8 cellular contexts compared by ENCODE assay signal in the genomic region with DNA sequence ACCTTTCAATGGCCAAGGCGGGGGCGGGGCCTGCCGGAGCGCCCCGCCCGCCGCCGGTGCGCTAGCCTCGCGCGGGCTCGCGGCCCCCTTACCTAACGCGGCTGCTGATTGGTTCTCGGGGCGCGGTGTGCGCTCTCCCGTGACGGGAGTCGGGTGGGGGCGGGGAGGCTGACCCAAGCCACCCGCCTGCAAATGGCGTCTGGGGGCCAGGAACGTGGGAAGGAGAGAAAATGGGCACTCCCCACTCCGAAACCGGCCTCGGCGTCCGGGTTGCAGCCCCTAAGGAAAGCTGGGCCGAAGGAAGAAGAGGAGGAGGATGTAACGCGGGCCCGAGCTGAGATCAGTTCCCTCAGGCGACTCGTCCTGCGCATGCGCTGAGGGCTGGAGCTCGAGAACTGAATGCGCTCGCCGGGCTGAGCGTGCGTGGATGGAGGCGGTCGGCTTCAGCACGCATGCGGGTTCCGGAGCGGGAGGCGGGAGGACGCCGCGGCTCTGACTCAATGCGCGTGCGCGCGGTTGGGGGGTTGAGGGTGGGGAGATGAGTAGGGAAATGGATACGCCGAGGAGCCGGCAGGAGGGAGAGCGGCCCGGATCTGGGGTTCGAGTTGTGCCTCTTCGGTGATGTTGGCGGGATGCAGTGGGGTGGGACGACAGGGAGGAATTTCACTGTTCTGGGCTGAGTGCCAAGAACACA. TPM values are rescaled to one million over a fixed set of nuclear protein-coding genes. Genes with fewer than 3 reads are reported as not detected.
DNase-seq lines count a peak whose midpoint lies in the region; ATAC-seq, FAIRE-seq and TF ChIP-seq lines count a peak whose summit lies in the region.

A gene with protein sequence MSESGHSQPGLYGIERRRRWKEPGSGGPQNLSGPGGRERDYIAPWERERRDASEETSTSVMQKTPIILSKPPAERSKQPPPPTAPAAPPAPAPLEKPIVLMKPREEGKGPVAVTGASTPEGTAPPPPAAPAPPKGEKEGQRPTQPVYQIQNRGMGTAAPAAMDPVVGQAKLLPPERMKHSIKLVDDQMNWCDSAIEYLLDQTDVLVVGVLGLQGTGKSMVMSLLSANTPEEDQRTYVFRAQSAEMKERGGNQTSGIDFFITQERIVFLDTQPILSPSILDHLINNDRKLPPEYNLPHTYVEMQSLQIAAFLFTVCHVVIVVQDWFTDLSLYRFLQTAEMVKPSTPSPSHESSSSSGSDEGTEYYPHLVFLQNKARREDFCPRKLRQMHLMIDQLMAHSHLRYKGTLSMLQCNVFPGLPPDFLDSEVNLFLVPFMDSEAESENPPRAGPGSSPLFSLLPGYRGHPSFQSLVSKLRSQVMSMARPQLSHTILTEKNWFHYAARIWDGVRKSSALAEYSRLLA (minus strand): TSS at position 401 of the 694 bp plus-strand sequence. CDS start 4,221 bp downstream, outside the sequence.

- ATAC-seq in HG02852 (IDR thresholded peaks at IDR 0.05; ENCODE audit: unreplicated experiment) (peak; percentile 48), T-cell (replicated peaks in 1 of 4) (peak; percentile 85 to 90 (median 88)), heart left ventricle (peak; percentile 92 to 96 (median 94))

- peaks cover 16% of the 10 kb centered on the region for H3K36me3 Mint-ChIP-seq in T-cell

- H3K36me3 ChIP-seq in heart left ventricle = peaks cover 0 to 25% (median 17%) of the 10 kb centered on the region in 9 donors
- H3K36me3 ChIP-seq in transverse colon = peaks cover 0 to 9% (median 4%) of the 10 kb centered on the region in 4 donors

- FAIRE-seq in GM12892 (lab: Jason Lieb, UNC) = peak; percentile 94

- TF ChIP-seq CTCF in heart left ventricle (IDR thresholded peaks at IDR 0.05) (no peak), transverse colon (IDR thresholded peaks at IDR 0.05) (no peak)

- peak within 1 kb of the TSS; percentile 96 for H3K27ac ChIP-seq in adipose tissue (ENCODE audit: low read depth, low read length)
- peak within 1 kb of the TSS; percentile 95 to 100 (median 98) for H3K27ac ChIP-seq in heart left ventricle
- H3K27ac ChIP-seq in transverse colon = peak within 1 kb of the TSS; percentile 97 to 99 (median 98)

- in situ Hi-C loops in transverse colon (cut with MboI; ENCODE audit: low pct_ligation_motif_present in 1 of 4, low pct_unique_long_range_greater_than_20kb in 1 of 4, low sequenced_read_pairs in 3 of 4) = no loop called here

- H3K9me3 Mint-ChIP-seq in T-cell = no peaks in the 10 kb centered on the region

- CTCF ChIA-PET in T-cell (lab: Charles Lee) = interaction anchor here (0.6 to 2.3 kb wide), 8 partner anchors 8 to 200 kb away, joined by 3 to 13 read pairs (median 4); no protein-coding TSS in a partner anchor

- POLR2A ChIA-PET in T-cell (lab: Charles Lee) = interaction anchor here (0.6 to 1.0 kb wide), 6 partner anchors 13 to 296 kb away, joined by 3 to 5 read pairs (median 4); no protein-coding TSS in a partner anchor

- peak within 1 kb of the TSS; percentile 60 to 91 (median 73) for H3K4me3 ChIP-seq in heart left ventricle
- peak within 1 kb of the TSS; percentile 58 to 70 (median 68) for H3K4me3 ChIP-seq in transverse colon

- 0 to 1% (median 1%) methylated on average over 62 to 70 of the region's 70 CpGs for WGBS in adipose tissue, 3 donors
- WGBS in heart left ventricle, 4 donors = 0 to 1% (median 1%) methylated on average over 47 to 70 of the region's 70 CpGs
- 1% methylated on average over 64 of the region's 70 CpGs; no CpG with 5 or more reads in 1 of the 2 donors for WGBS in transverse colon (ENCODE audit: low coverage in 1 of 2), 2 donors

- H3K27me3 ChIP-seq in heart left ventricle (no peaks in the 10 kb centered on the region), transverse colon (no peaks in the 10 kb centered on the region)

- no peak for TF ChIP-seq EP300 in transverse colon (IDR thresholded peaks at IDR 0.05; ENCODE audit: low read depth)

- no peaks in the 10 kb centered on the region for H3K27me3 Mint-ChIP-seq in T-cell

- TF ChIP-seq POLR2A in GM12892 (IDR thresholded peaks at IDR 0.05; ENCODE audit: low read depth, low read length) (peak; percentile 79), heart left ventricle (IDR thresholded peaks at IDR 0.05) (peak in 1 of 2 donors; percentile 77), transverse colon (IDR thresholded peaks at IDR 0.05) (peak; percentile 87)

- H3K9me3 ChIP-seq in heart left ventricle (no peaks in the 10 kb centered on the region), transverse colon (no peaks in the 10 kb centered on the region)

- H3K4me3 Mint-ChIP-seq in T-cell = peak within 1 kb of the TSS; percentile 94 to 98 (median 98)

- peaks cover 38 to 58% (median 45%) of the 10 kb centered on the region in 3 donors for H3K4me1 Mint-ChIP-seq in T-cell

- intact Hi-C loops in heart left ventricle (cut with DNase I) (loop anchor here in 1 of 10 donors (5.0 kb wide), 1 partner anchor 87 kb away; no protein-coding TSS in a partner anchor), transverse colon (cut with DNase I; ENCODE audit: low total_unique reads) (no loop called here)

- peak; percentile 82 for DNase-seq in GM12892 (ENCODE audit: insufficient read length)
- peak; percentile 98 for DNase-seq in NCI-H146 (lab: John Stamatoyannopoulos, UW)
- DNase-seq in T-cell = peak; percentile 96 to 99 (median 98)
- DNase-seq in heart left ventricle = peak; percentile 98 to 100 (median 99)
- DNase-seq in pons (ENCODE audit: low spot score) = peak; percentile 98
- DNase-seq in transverse colon = peak; percentile 99

- peak within 1 kb of the TSS; percentile 97 to 98 for H3K27ac Mint-ChIP-seq in T-cell

- peaks cover 0 to 64% (median 18%) of the 10 kb centered on the region in 12 donors for H3K4me1 ChIP-seq in heart left ventricle
- peaks cover 15 to 53% (median 33%) of the 10 kb centered on the region in 4 donors for H3K4me1 ChIP-seq in transverse colon

RNA-seq across cellular contexts. Expression of the gene that starts here (rescaled TPM):
- polyA plus RNA-seq in GM12892 (2012; ENCODE audit: missing spikeins) = 21.9 TPM
- total RNA-seq in T-cell (10 to 100 TPM; 50.3 to 64.3 (median 56.8) TPM), heart left ventricle (10 to 100 TPM in 6 of 9 donors, 1 to 10 TPM in 3; 5.8 to 27.7 (median 14.6) TPM), transverse colon (10 to 100 TPM in 3 of 4 donors, 1 to 10 TPM in 1; 4.1 to 68.7 (median 13.8) TPM)
- polyA plus RNA-seq in adipose tissue (10 to 100 TPM in 2 of 3 donors, 1 to 10 TPM in 1; 6.9 to 16.0 (median 10.5) TPM), heart left ventricle (10 to 100 TPM; 15.6 to 19.9 TPM)

Comparison
In these comparisons a context has a peak if more than half of its experiments do, and no peak if none do; other contexts are left out.
1. Peak in every context shown above with its lines: DNase-seq, ATAC-seq, H3K4me3 ChIP-seq and H3K27ac ChIP-seq.